13 cellular contexts compared by ENCODE assay signal in the genomic region with DNA sequence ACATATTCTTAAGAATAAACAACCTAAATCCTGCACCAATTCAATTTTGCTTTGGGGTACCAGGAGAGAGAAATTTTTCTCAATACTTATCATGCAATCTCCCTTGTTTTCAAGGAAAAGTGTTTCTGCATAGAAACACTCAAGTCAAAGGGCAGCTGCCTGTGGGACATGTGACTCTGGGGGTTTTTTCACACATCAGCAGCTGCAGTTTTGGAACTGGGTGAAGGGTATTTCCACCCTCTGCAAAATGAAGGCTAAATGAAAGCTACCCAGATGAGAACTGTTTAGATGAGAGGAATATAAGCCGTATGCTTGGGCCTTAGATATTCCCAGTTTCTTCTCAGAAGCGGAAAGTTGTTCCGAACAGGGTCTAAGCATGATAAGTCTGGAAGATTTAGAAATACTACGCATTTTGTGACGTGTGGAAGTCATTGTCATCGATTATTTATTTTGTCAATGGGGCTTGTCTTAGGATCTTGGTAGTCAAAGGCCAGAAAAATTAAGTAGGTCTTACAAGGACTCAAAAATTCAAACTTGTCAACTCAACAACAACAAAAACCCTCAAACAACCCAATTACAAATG.
A peak's percentile ranks its signal among the peaks of the same experiment; 100 is the strongest.
DNase-seq lines count a peak whose midpoint lies in the region; ATAC-seq and TF ChIP-seq lines count a peak whose summit lies in the region.
"Had no signal": no experiment of that assay in that cellular context is flagged by ENCODE, and none has a peak within 500 bp of the region (broad histone marks: within the 10 kb centered on the region; RNA-seq: fewer than 3 reads in every experiment).

No MANE protein-coding gene starts in this region.

- H3K27me3 ChIP-seq in spleen (replicated peaks in 1 of 7) (no peaks in the 10 kb centered on the region), transverse colon (no peaks in the 10 kb centered on the region)
- H3K27me3 ChIP-seq: gastrocnemius medialis had no signal

- H3K27ac ChIP-seq in spleen (peak overlapping the region in 6 of 8 donors; percentile 28 to 71 (median 54)), transverse colon (no peak overlapping the region)
- H3K27ac ChIP-seq: gastrocnemius medialis, VCaP had no signal

- peaks cover 0 to 9% (median under 1%) of the 10 kb centered on the region in 8 donors for H3K9me3 ChIP-seq in spleen
- H3K9me3 ChIP-seq in transverse colon: no peaks in the 10 kb centered on the region
- H3K9me3 ChIP-seq: gastrocnemius medialis had no signal

- TF ChIP-seq POLR2A in spleen (IDR thresholded peaks at IDR 0.05) (no peak), transverse colon (IDR thresholded peaks at IDR 0.05) (no peak)

- intact Hi-C loops in spleen (cut with DNase I; ENCODE audit: low total_unique reads): no loop called here
- intact Hi-C loops in transverse colon (cut with DNase I; ENCODE audit: low total_unique reads): no loop called here

- TF ChIP-seq CTCF in spleen (IDR thresholded peaks at IDR 0.05 in 8 of 11, conservative IDR thresholded peaks at IDR 0.05 in 3 of 11) (no peak), transverse colon (IDR thresholded peaks at IDR 0.05) (no peak)

- no peak for TF ChIP-seq EP300 in transverse colon (IDR thresholded peaks at IDR 0.05; ENCODE audit: low read depth)

- H3K4me1 ChIP-seq in spleen (peaks cover 7 to 22% (median 11%) of the 10 kb centered on the region in 6 donors), transverse colon (no peaks in the 10 kb centered on the region)

- 75 to 87% (median 82%) methylated on average over 6 of the region's 6 CpGs for WGBS in spleen, 5 donors
- 69 to 78% methylated on average over 6 of the region's 6 CpGs for WGBS in transverse colon (ENCODE audit: low coverage in 1 of 2), 2 donors

- no peak for DNase-seq in spleen
- DNase-seq in NCI-H446 (lab: John Stamatoyannopoulos, UW): no peak
- no peak for DNase-seq in HUDEP-2 (lab: John Stamatoyannopoulos, UW; ENCODE audit: unreplicated experiment in 76 of 76)
- no peak for DNase-seq in KBM-7
- no peak for DNase-seq in transverse colon
- DNase-seq: gastrocnemius medialis, left ventricle myocardium superior, NCI-H1694 treated with DMSO at 0.1 percent for 48 hours, retina had no signal

- H3K36me3 ChIP-seq in spleen (no peaks in the 10 kb centered on the region), transverse colon (no peaks in the 10 kb centered on the region)
- H3K36me3 ChIP-seq: gastrocnemius medialis had no signal

- in situ Hi-C loops in KBM-7 (cut with MboI; ENCODE audit: low pct_unique_long_range_greater_than_20kb, low sequenced_read_pairs) (no loop called here), transverse colon (cut with MboI; ENCODE audit: low pct_ligation_motif_present in 1 of 4, low pct_unique_long_range_greater_than_20kb in 1 of 4, low sequenced_read_pairs in 3 of 4) (no loop called here)

- H3K4me3 ChIP-seq in spleen (no peak overlapping the region), transverse colon (no peak overlapping the region)
- H3K4me3 ChIP-seq: gastrocnemius medialis had no signal

- ATAC-seq in GM19035 (IDR thresholded peaks at IDR 0.05; ENCODE audit: unreplicated experiment) (peak; percentile 72), HG02588 (IDR thresholded peaks at IDR 0.05; ENCODE audit: unreplicated experiment) (peak; percentile 78), HG03439 (IDR thresholded peaks at IDR 0.05; ENCODE audit: unreplicated experiment) (peak; percentile 74)
- ATAC-seq: gastrocnemius medialis had no signal

Comparison
In these comparisons a context has a peak if more than half of its experiments do, and no peak if none do; other contexts are left out.
1. H3K27ac ChIP-seq: peak in spleen (6 of 8); none in transverse colon (0 of 4).
2. Peak in every context shown above with its lines, with median percentiles within 50 percentile points of each other: ATAC-seq.